25 cellular contexts compared by ENCODE assay signal in the genomic region with DNA sequence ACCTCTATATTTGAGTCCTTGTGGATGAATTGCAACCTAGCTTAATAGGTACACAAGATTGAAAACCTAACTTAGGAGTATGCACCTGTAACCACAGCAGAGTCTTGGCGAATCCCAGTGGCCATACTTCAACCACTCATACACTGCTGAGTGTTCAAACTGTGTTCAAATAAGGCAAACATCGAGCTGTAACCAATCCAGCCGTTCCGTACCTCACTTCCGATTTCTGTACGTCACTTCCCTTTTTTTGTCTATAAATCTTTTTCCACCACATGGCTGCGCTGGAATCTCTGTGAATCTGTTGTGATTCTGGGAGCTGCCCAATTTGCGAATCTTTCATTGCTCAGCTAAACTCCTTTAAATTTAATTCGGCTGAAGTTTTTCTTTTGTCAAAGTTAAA.
"Had no signal": no experiment of that assay in that cellular context is flagged by ENCODE, and none has a peak within 500 bp of the region (broad histone marks: within the 10 kb centered on the region; RNA-seq: fewer than 3 reads in every experiment).

No MANE protein-coding gene starts in this region.

- H3K4me1 ChIP-seq: ascending aorta, body of pancreas, SJCRH30 had no signal

- H3K4me3 ChIP-seq: ascending aorta, body of pancreas, PC-9, SJCRH30 had no signal

- H3K9me3 ChIP-seq: ascending aorta, SJCRH30, SK-N-SH had no signal

- H2AFZ ChIP-seq: PC-9 had no signal

- H3K4me2 ChIP-seq: PC-9, SK-N-SH had no signal

- H3K36me3 ChIP-seq: ascending aorta, SJCRH30, WERI-Rb-1 had no signal

- H3K27me3 ChIP-seq: ascending aorta, body of pancreas, SJCRH30 had no signal

- DNase-seq: activated CD4-positive, alpha-beta memory T cell treated with anti-CD3 and anti-CD28 coated beads, Interleukin-2, amount 10 ng/mL, durations not matched to agents 7 days and 5 days; activated CD4-positive, alpha-beta T cell treated with anti-CD3 and anti-CD28 coated beads for 36 hours; activated CD4-positive, alpha-beta T cell treated with anti-CD3 and anti-CD28 coated beads, Interleukin-2, amount 50 U/mL, for 1 hour; activated gamma-delta T cell; activated T-cell treated with anti-CD3 and anti-CD28 coated beads for 4 hours; activated T-cell treated with anti-CD3 and anti-CD28 coated beads, Interleukin-2, amount 50 U/mL, for 48 hours; body of pancreas; central memory CD4-positive, alpha-beta T cell; NCI-H1092 treated with DMSO at 0.1 percent for 48 hours; NCI-H1417 treated with DMSO at 0.1 percent for 48 hours; NCI-H1694; NCI-H2029; NCI-H2107; NCI-H2171 treated with DMSO at 0.1 percent for 48 hours; NCI-H226; NCI-H526; NCI-H82; PC-9; SJCRH30; SK-N-SH; T-helper 1 cell; WERI-Rb-1 had no signal

- ATAC-seq: activated CD4-positive, alpha-beta T cell treated with anti-CD3 and anti-CD28 coated beads for 36 hours; activated T-helper 17 cell treated with anti-CD3 and anti-CD28 coated beads, Interleukin-2, amount 50 U/mL, for 72 hours; body of pancreas; Right ventricle myocardium inferior had no signal

- H3K9me2 ChIP-seq: SK-N-SH had no signal

- H3K27ac ChIP-seq: ascending aorta, body of pancreas, PC-9, SJCRH30, WERI-Rb-1 had no signal
